In genomic region chr5:14871573-14872069, GRCh38 we compare ENCODE assay signal across 8 cellular contexts. TPM values are rescaled to one million over a fixed set of nuclear protein-coding genes. Genes with fewer than 3 reads are reported as not detected.
DNase-seq lines count a peak whose midpoint lies in the region; ATAC-seq and TF ChIP-seq lines count a peak whose summit lies in the region.

Gene ANKH, minus strand, starts transcription at chr5:14871778. Its CDS starts 331 bp downstream, at chr5:14871447.

- H3K27ac ChIP-seq in lower lobe of right lung, result peak within 1 kb of the TSS; percentile 92

- H3K4me1 ChIP-seq in lower lobe of right lung, result peaks cover 19% of the 10 kb centered on the region

- POLR2A ChIA-PET in BJ (lab: Charles Lee), result interaction anchor here (0.8 kb wide), 1 partner anchor 24 kb away, joined by 10 read pairs; no protein-coding TSS in a partner anchor
- POLR2A ChIA-PET in activated CD4-positive, alpha-beta memory T cell treated with anti-CD3 and anti-CD28 coated beads for 36 hours (lab: Charles Lee), result interaction anchor here (0.6 to 1.0 kb wide), 4 partner anchors 52 to 126 kb away, joined by 3 read pairs; no protein-coding TSS in a partner anchor

- H3K27me3 ChIP-seq in BJ (ENCODE audit: control insufficient read depth, insufficient read depth, low read length), result no peaks in the 10 kb centered on the region
- H3K27me3 ChIP-seq in lower lobe of right lung (ENCODE audit: low read depth), result no peaks in the 10 kb centered on the region

- no peaks in the 10 kb centered on the region for H3K27me3 Mint-ChIP-seq in activated CD4-positive, alpha-beta memory T cell treated with anti-CD3 and anti-CD28 coated beads for 36 hours

- H3K4me3 Mint-ChIP-seq in activated CD4-positive, alpha-beta memory T cell treated with anti-CD3 and anti-CD28 coated beads for 36 hours, result peak within 1 kb of the TSS; percentile 96

- no peaks in the 10 kb centered on the region for H3K9me3 ChIP-seq in lower lobe of right lung

- peaks cover 9% of the 10 kb centered on the region for H3K36me3 Mint-ChIP-seq in activated CD4-positive, alpha-beta memory T cell treated with anti-CD3 and anti-CD28 coated beads for 36 hours

- TF ChIP-seq CTCF in BJ (IDR thresholded peaks at IDR 0.05; ENCODE audit: insufficient read depth, low read depth, low read length) (no peak), lower lobe of right lung (IDR thresholded peaks at IDR 0.05) (no peak)

- H3K36me3 ChIP-seq in BJ (ENCODE audit: control insufficient read depth, insufficient read depth, low read length) (no peaks in the 10 kb centered on the region), lower lobe of right lung (no peaks in the 10 kb centered on the region)

- peaks cover 27% of the 10 kb centered on the region for H3K4me1 Mint-ChIP-seq in activated CD4-positive, alpha-beta memory T cell treated with anti-CD3 and anti-CD28 coated beads for 36 hours (ENCODE audit: low read depth)

- CTCF ChIA-PET in BJ (lab: Yijun Ruan, JAX), result interaction anchor here (0.5 to 2.6 kb wide), 12 partner anchors 9 to 145 kb away, joined by 3 to 19 read pairs (median 3); no protein-coding TSS in a partner anchor
- CTCF ChIA-PET in activated CD4-positive, alpha-beta memory T cell treated with anti-CD3 and anti-CD28 coated beads for 36 hours (lab: Charles Lee), result interaction anchor here (0.9 to 4.6 kb wide), 8 partner anchors 9 to 206 kb away, joined by 3 to 35 read pairs (median 8); no protein-coding TSS in a partner anchor

- H3K4me3 ChIP-seq in BJ (ENCODE audit: low read depth, low read length) (peak within 1 kb of the TSS; percentile 84), lower lobe of right lung (peak within 1 kb of the TSS; percentile 79)

- ATAC-seq in GM19035 (IDR thresholded peaks at IDR 0.05; ENCODE audit: unreplicated experiment) (peak; percentile 86), HG03342 (IDR thresholded peaks at IDR 0.05; ENCODE audit: unreplicated experiment) (peak; percentile 91), lower lobe of right lung (peak; percentile 94 to 97)

- intact Hi-C loops in activated CD4-positive, alpha-beta memory T cell treated with anti-CD3 and anti-CD28 coated beads for 36 hours (cut with micrococcal nuclease), result loop anchor here (1.0 to 5.0 kb wide), 7 partner anchors 43 to 454 kb away; partner anchors contain the start of gene OTULIN
- intact Hi-C loops in lower lobe of right lung (cut with DNase I), result loop anchor here (10.0 kb wide), 1 partner anchor 147 kb away; no protein-coding TSS in a partner anchor

- H3K9me3 Mint-ChIP-seq in activated CD4-positive, alpha-beta memory T cell treated with anti-CD3 and anti-CD28 coated beads for 36 hours, result no peaks in the 10 kb centered on the region

- H3K27ac Mint-ChIP-seq in activated CD4-positive, alpha-beta memory T cell treated with anti-CD3 and anti-CD28 coated beads for 36 hours, result peak within 1 kb of the TSS; percentile 89

- DNase-seq in BJ (ENCODE audit: low read depth), result no peak
- DNase-seq in NCI-H460 (ENCODE audit: extremely low read depth, low read depth), result peak; percentile 72
- peak; percentile 86 for DNase-seq in activated CD4-positive, alpha-beta memory T cell treated with anti-CD3 and anti-CD28 coated beads for 36 hours
- DNase-seq in ecto neural progenitor cell (ENCODE audit: low spot score), result peak; percentile 84
- DNase-seq in lower lobe of right lung, result peak; percentile 85
- DNase-seq in stimulated activated CD4-positive, alpha-beta T cell treated with anti-CD3 and anti-CD28 coated beads, TNF-alpha, amount 100 ng/mL, for 24 hours (ENCODE audit: low read depth in 3 of 3), result peak; percentile 54 to 79 (median 67)

RNA-seq across cellular contexts. Expression of gene ANKH, which starts in this region (rescaled TPM):
- 37.7 and 65.3 TPM in 2 replicates for polyA plus RNA-seq in BJ (2011; rRNA removed)
- polyA minus RNA-seq in BJ (2011; rRNA and poly(A)+ RNA removed), result 53.3 and 59.8 TPM in 2 replicates
- total RNA-seq in NCI-H460 (2014; rRNA removed; shearing (Covaris generic)), result 30.6 and 30.8 TPM in 2 replicates
- polyA plus RNA-seq in NCI-H460 (2014; cell fraction: nucleus; rRNA removed), result 17.3 and 33.5 TPM in 2 replicates
- 100 to 1,000 TPM; 123 to 128 TPM for total RNA-seq in activated CD4-positive, alpha-beta memory T cell treated with anti-CD3 and anti-CD28 coated beads for 36 hours
- 53.7 TPM for total RNA-seq in lower lobe of right lung
